Comparison of ENCODE assay signal across 14 cellular contexts in genomic region chr7:132354527-132354926, GRCh38.
"Had no signal": no experiment of that assay in that cellular context is flagged by ENCODE, and none has a peak within 500 bp of the region (broad histone marks: within the 10 kb centered on the region; RNA-seq: fewer than 3 reads in every experiment).

No MANE protein-coding gene starts in this region.

- ATAC-seq: activated naive CD8-positive, alpha-beta T cell treated with anti-CD3 and anti-CD28 coated beads, Interleukin-2, amount 50 U/mL, for 24 hours; left lobe of liver; mucosa of descending colon; natural killer cell had no signal

- DNase-seq: activated CD4-positive, alpha-beta memory T cell treated with anti-CD3 and anti-CD28 coated beads for 36 hours; activated CD8-positive, alpha-beta memory T cell treated with anti-CD3 and anti-CD28 coated beads, Interleukin-2, amount 50 U/mL, for 4 hours; activated naive CD4-positive, alpha-beta T cell; activated naive CD8-positive, alpha-beta T cell treated with anti-CD3 and anti-CD28 coated beads, Interleukin-2, amount 50 U/mL, for 24 hours; foreskin fibroblast; mucosa of descending colon; natural killer cell; psoas muscle; sigmoid colon; stimulated activated CD4-positive, alpha-beta T cell treated with anti-CD3 and anti-CD28 coated beads, Interleukin-2, amount 100 ng/mL, for 48 hours; stimulated activated naive CD4-positive, alpha-beta T cell treated with Interleukin-2 at 50 U/mL for 16 hours; T-helper 9 cell had no signal

- H3K4me3 ChIP-seq: esophagus muscularis mucosa, mucosa of descending colon, psoas muscle, sigmoid colon had no signal
